1 cellular context compared by ENCODE assay signal in the genomic region with DNA sequence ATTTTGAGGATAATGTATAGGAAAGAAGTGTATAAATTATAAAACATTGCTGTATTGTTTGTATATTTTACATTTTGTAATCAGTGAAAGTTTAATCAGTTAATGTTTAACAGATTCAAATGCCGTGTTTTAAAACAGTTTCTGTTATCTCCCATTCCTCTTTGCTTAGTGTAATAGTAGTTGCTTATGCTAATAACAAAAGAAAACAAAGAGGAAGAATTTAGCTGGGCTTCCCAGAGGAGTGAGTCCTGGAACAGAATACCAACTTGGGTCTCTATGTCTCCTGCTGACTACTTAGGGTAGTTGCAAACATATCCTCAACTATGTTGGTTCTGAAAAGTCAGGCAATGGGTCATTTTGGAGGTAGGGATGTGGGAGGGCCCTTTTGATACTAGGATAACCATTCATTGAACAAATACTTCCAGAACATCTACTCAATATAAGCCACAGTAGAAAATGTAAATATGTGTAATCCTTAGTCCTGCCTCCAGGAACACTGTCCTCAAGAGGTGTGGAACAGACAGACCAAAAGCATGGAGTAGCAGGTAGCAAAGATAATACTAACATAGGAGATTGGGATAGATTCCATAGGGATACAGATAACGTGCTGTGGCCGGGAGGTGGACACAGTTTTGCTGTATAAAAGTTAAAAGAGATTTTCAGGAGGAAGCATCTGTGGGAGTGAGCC.
TF ChIP-seq lines count a peak whose summit lies in the region.

No MANE protein-coding gene starts in this region.

TF ChIP-seq in H1, 55 proteins besides CTCF, POLR2A, EP300 and RAD21:
- TF ChIP-seq POLR2AphosphoS5 (IDR thresholded peaks at IDR 0.05; ENCODE audit: low read depth, low read length) (peak; percentile 72; the same call in 1 of the 2 replicates), BCL11A (IDR thresholded peaks at IDR 0.05; ENCODE audit: low read depth in 2 of 2, low read length in 2 of 2) (no peak)
